13 cellular contexts compared by ENCODE assay signal in genomic region chr10:22365233-22365632, GRCh38. TPM values are rescaled to one million over a fixed set of nuclear protein-coding genes. Genes with fewer than 3 reads are reported as not detected.
DNase-seq lines count a peak whose midpoint lies in the region; ATAC-seq and TF ChIP-seq lines count a peak whose summit lies in the region.
"Had no signal": no experiment of that assay in that cellular context is flagged by ENCODE, and none has a peak within 500 bp of the region (broad histone marks: within the 10 kb centered on the region; RNA-seq: fewer than 3 reads in every experiment).

No MANE protein-coding gene starts in this region.

- no peaks in the 10 kb centered on the region for H3K9me3 ChIP-seq in uterus

- TF ChIP-seq CTCF in uterus (IDR thresholded peaks at IDR 0.05), result no peak

- H3K9me3 Mint-ChIP-seq in activated naive CD8-positive, alpha-beta T cell treated with anti-CD3 and anti-CD28 coated beads for 36 hours, result peaks cover 3% of the 10 kb centered on the region
- H3K9me3 Mint-ChIP-seq in activated CD4-positive, alpha-beta T cell treated with anti-CD3 and anti-CD28 coated beads, Interleukin-2, amount 10 ng/mL, durations not matched to agents 7 days and 5 days, result no peaks in the 10 kb centered on the region
- H3K9me3 Mint-ChIP-seq: CD4-positive, alpha-beta T cell had no signal

- H3K4me3 ChIP-seq in uterus, result no peak overlapping the region

- peaks cover 34% of the 10 kb centered on the region for H3K4me1 Mint-ChIP-seq in activated naive CD8-positive, alpha-beta T cell treated with anti-CD3 and anti-CD28 coated beads for 36 hours
- H3K4me1 Mint-ChIP-seq in activated CD4-positive, alpha-beta T cell treated with anti-CD3 and anti-CD28 coated beads, Interleukin-2, amount 10 ng/mL, durations not matched to agents 7 days and 5 days, result peaks cover 32% of the 10 kb centered on the region

- H3K36me3 ChIP-seq in uterus, result no peaks in the 10 kb centered on the region

- H3K27me3 Mint-ChIP-seq in activated naive CD8-positive, alpha-beta T cell treated with anti-CD3 and anti-CD28 coated beads for 36 hours, result peaks cover 9% of the 10 kb centered on the region
- H3K27me3 Mint-ChIP-seq in activated CD4-positive, alpha-beta T cell treated with anti-CD3 and anti-CD28 coated beads, Interleukin-2, amount 10 ng/mL, durations not matched to agents 7 days and 5 days, result no peaks in the 10 kb centered on the region
- H3K27me3 Mint-ChIP-seq: CD4-positive, alpha-beta T cell had no signal

- no peak for TF ChIP-seq POLR2A in uterus (IDR thresholded peaks at IDR 0.05)

- intact Hi-C loops in uterus (cut with DNase I; ENCODE audit: low total_unique reads), result no loop called here

- POLR2A ChIA-PET in activated CD4-positive, alpha-beta T cell treated with anti-CD3 and anti-CD28 coated beads, Interleukin-2, amount 10 ng/mL, durations not matched to agents 7 days and 5 days (lab: Charles Lee), result no interaction called here

- peak overlapping the region; percentile 51 for H3K27ac Mint-ChIP-seq in activated naive CD8-positive, alpha-beta T cell treated with anti-CD3 and anti-CD28 coated beads for 36 hours
- no peak overlapping the region for H3K27ac Mint-ChIP-seq in activated CD4-positive, alpha-beta T cell treated with anti-CD3 and anti-CD28 coated beads, Interleukin-2, amount 10 ng/mL, durations not matched to agents 7 days and 5 days
- H3K27ac Mint-ChIP-seq: CD4-positive, alpha-beta T cell had no signal

- ATAC-seq in GM18517 (IDR thresholded peaks at IDR 0.05; ENCODE audit: unreplicated experiment), result peak; percentile 67
- ATAC-seq in GM21526 (IDR thresholded peaks at IDR 0.05; ENCODE audit: low FRiP score, unreplicated experiment), result peak; percentile 75
- peak; percentile 67 for ATAC-seq in HG03432 (IDR thresholded peaks at IDR 0.05; ENCODE audit: unreplicated experiment)
- ATAC-seq in HG03196 (IDR thresholded peaks at IDR 0.05; ENCODE audit: unreplicated experiment), result no peak

- H3K36me3 Mint-ChIP-seq in activated naive CD8-positive, alpha-beta T cell treated with anti-CD3 and anti-CD28 coated beads for 36 hours, result peaks cover 3% of the 10 kb centered on the region
- H3K36me3 Mint-ChIP-seq in activated CD4-positive, alpha-beta T cell treated with anti-CD3 and anti-CD28 coated beads, Interleukin-2, amount 10 ng/mL, durations not matched to agents 7 days and 5 days (ENCODE audit: low read depth), result peaks cover 4% of the 10 kb centered on the region

- DNase-seq in activated naive CD8-positive, alpha-beta T cell treated with anti-CD3 and anti-CD28 coated beads for 36 hours, result no peak
- no peak for DNase-seq in activated CD4-positive, alpha-beta T cell treated with anti-CD3 and anti-CD28 coated beads, Interleukin-2, amount 10 ng/mL, durations not matched to agents 7 days and 5 days
- DNase-seq in uterus, result no peak
- DNase-seq in GM19238 (ENCODE audit: insufficient read length, low spot score), result no peak
- DNase-seq: anterior cingulate cortex; CD4-positive, alpha-beta T cell; mammary epithelial cell; NCI-H526; right cardiac atrium had no signal

- H3K27me3 ChIP-seq in uterus, result peaks cover 0 to 3% of the 10 kb centered on the region in 2 donors

- H3K27ac ChIP-seq in uterus, result no peak overlapping the region

- no peak overlapping the region for H3K4me3 Mint-ChIP-seq in activated naive CD8-positive, alpha-beta T cell treated with anti-CD3 and anti-CD28 coated beads for 36 hours
- no peak overlapping the region for H3K4me3 Mint-ChIP-seq in activated CD4-positive, alpha-beta T cell treated with anti-CD3 and anti-CD28 coated beads, Interleukin-2, amount 10 ng/mL, durations not matched to agents 7 days and 5 days
- H3K4me3 Mint-ChIP-seq: CD4-positive, alpha-beta T cell had no signal

- no peaks in the 10 kb centered on the region for H3K4me1 ChIP-seq in uterus

- CTCF ChIA-PET in activated CD4-positive, alpha-beta T cell treated with anti-CD3 and anti-CD28 coated beads, Interleukin-2, amount 10 ng/mL, durations not matched to agents 7 days and 5 days (lab: Charles Lee), result interaction anchor here (1.1 kb wide), 1 partner anchor 100 kb away, joined by 4 read pairs; no protein-coding TSS in a partner anchor

RNA-seq across cellular contexts. Expression of gene SPAG6, which starts 19.9 kb away (rescaled TPM):
- total RNA-seq in activated naive CD8-positive, alpha-beta T cell treated with anti-CD3 and anti-CD28 coated beads for 36 hours, result not detected
- total RNA-seq in activated CD4-positive, alpha-beta T cell treated with anti-CD3 and anti-CD28 coated beads, Interleukin-2, amount 10 ng/mL, durations not matched to agents 7 days and 5 days, result under 1 TPM; 0.57 to 0.75 TPM
- total RNA-seq in uterus, result 1 to 10 TPM in 1 of 4 donors, under 1 TPM in 2, not detected in 1; 0.29 to 3.9 (median 0.49) TPM
- total RNA-seq: CD4-positive, alpha-beta T cell; mammary epithelial cell had no signal

RNA-seq across cellular contexts. Expression of gene BMI1, which starts 44.3 kb away (rescaled TPM):
- total RNA-seq in activated naive CD8-positive, alpha-beta T cell treated with anti-CD3 and anti-CD28 coated beads for 36 hours, result 10 to 100 TPM; 59.2 to 59.6 TPM
- total RNA-seq in activated CD4-positive, alpha-beta T cell treated with anti-CD3 and anti-CD28 coated beads, Interleukin-2, amount 10 ng/mL, durations not matched to agents 7 days and 5 days, result 10 to 100 TPM; 29.5 to 30.3 TPM
- 10 to 100 TPM; 50.2 to 85.7 (median 64.7) TPM for total RNA-seq in uterus

RNA-seq across cellular contexts. Expression of gene COMMD3, which starts 49.0 kb away (rescaled TPM):
- total RNA-seq in activated naive CD8-positive, alpha-beta T cell treated with anti-CD3 and anti-CD28 coated beads for 36 hours, result 10 to 100 TPM; 46.8 to 53.5 TPM
- total RNA-seq in activated CD4-positive, alpha-beta T cell treated with anti-CD3 and anti-CD28 coated beads, Interleukin-2, amount 10 ng/mL, durations not matched to agents 7 days and 5 days, result 10 to 100 TPM; 58.9 to 68.8 TPM
- total RNA-seq in uterus, result 10 to 100 TPM in 3 of 4 donors, 1 to 10 TPM in 1; 7.4 to 39.5 (median 25.8) TPM
